In genomic region chr2:85722519-85722918, GRCh38 we compare ENCODE assay signal across 7 cellular contexts. TPM values are rescaled to one million over a fixed set of nuclear protein-coding genes. Genes with fewer than 3 reads are reported as not detected.
"Had no signal": no experiment of that assay in that cellular context is flagged by ENCODE, and none has a peak within 500 bp of the region (broad histone marks: within the 10 kb centered on the region; RNA-seq: fewer than 3 reads in every experiment).

No MANE protein-coding gene starts in this region.

- ATAC-seq: GM23338 had no signal

- H2AFZ ChIP-seq: GM23338 had no signal

- FAIRE-seq: H54 had no signal

- DNase-seq: H9, HCEC 1CT had no signal

- H3K4me2 ChIP-seq: GM23338 had no signal

- H3K4me3 ChIP-seq: GM23338 had no signal

RNA-seq across cellular contexts. Expression of gene GNLY, which starts 28.4 kb away (rescaled TPM):
- total RNA-seq: GM23338, H1, H9, HT-29 had no signal
- polyA plus RNA-seq: GM23338 had no signal

RNA-seq across cellular contexts. Expression of gene ATOH8, which starts 31.3 kb away (rescaled TPM):
- polyA plus RNA-seq: IgD-negative memory B cell had no signal

RNA-seq across cellular contexts. Expression of gene SFTPB, which starts 54.5 kb away (rescaled TPM):
- total RNA-seq: GM23338, H1, H9, HT-29 had no signal
- polyA plus RNA-seq: H1, IgD-negative memory B cell had no signal
